Comparison of ENCODE assay signal across 15 cellular contexts in the genomic region with DNA sequence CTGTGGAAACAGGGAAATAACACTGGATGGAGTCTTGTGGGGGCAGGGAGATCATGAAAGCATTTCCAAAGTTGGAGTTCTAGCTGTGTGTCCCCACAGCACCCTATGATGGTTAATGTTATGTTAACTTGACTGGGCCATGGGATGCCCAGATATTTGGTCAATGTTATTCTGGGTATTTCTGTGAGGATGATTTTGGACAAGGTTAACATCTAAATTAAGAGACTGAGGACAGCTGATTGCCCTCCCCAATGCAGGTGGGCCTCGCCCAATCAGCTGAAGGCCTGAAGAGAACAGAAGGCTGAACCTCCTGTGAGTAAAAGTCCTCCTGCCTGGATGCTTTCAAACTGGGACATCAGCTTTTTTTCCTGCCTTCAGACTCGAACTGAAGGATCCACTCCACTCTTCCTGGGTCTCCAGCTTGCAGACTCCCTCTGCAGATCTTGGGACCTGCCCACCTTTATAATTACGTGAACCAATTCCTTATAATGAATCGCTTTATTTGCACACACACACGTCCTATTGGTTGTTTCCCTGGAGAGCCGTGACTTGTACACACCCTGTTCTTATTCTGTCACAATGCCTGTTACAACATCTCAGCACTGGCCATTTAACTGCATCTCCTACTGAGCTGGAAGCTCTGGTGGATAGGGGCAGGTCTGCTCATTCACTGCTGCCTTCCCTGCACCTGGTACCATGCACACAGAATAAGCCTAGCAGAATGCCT.
DNase-seq lines count a peak whose midpoint lies in the region; ATAC-seq, FAIRE-seq and TF ChIP-seq lines count a peak whose summit lies in the region.
"Had no signal": no experiment of that assay in that cellular context is flagged by ENCODE, and none has a peak within 500 bp of the region (broad histone marks: within the 10 kb centered on the region; RNA-seq: fewer than 3 reads in every experiment).

No MANE protein-coding gene starts in this region.

- no TSS peak for BruUV-seq in Calu3 (replicated peaks; lab: Mats Ljungman, UMichigan)

- no peaks in the 10 kb centered on the region for H3K9me3 ChIP-seq in HEK293 (ENCODE audit: control insufficient read depth, insufficient read depth, low read depth, low read length)
- H3K9me3 ChIP-seq in RWPE2 (ENCODE audit: severe bottlenecking) = no peaks in the 10 kb centered on the region
- H3K9me3 ChIP-seq in keratinocyte (ENCODE audit: control insufficient read depth, low read depth, low read length) = no peaks in the 10 kb centered on the region
- H3K9me3 ChIP-seq in osteoblast (ENCODE audit: low read depth, low read length) = no peaks in the 10 kb centered on the region
- H3K9me3 ChIP-seq: SJSA1 had no signal

- H2AFZ ChIP-seq in keratinocyte (ENCODE audit: control insufficient read depth, low read length) = no peak overlapping the region
- no peak overlapping the region for H2AFZ ChIP-seq in osteoblast (ENCODE audit: low read length)

- H3K4me1 ChIP-seq in HEK293 (ENCODE audit: control insufficient read depth, insufficient read depth, low read length) (no peaks in the 10 kb centered on the region), RWPE2 (ENCODE audit: insufficient read depth, poor library complexity, severe bottlenecking) (peaks cover 69% of the 10 kb centered on the region), keratinocyte (ENCODE audit: control insufficient read depth, extremely low read depth, insufficient read depth, low read length) (peaks cover 73% of the 10 kb centered on the region), osteoblast (ENCODE audit: insufficient read depth, low read length) (peaks cover 38% of the 10 kb centered on the region)
- H3K4me1 ChIP-seq: SJSA1 had no signal

- DNase-seq in Calu3 = no peak
- DNase-seq in RWPE2 (ENCODE audit: low spot score) = no peak
- no peak for DNase-seq in keratinocyte (ENCODE audit: low read depth, low spot score)
- no peak for DNase-seq in activated CD8-positive, alpha-beta memory T cell treated with anti-CD3 and anti-CD28 coated beads, Interleukin-2, amount 50 U/mL, for 4 hours
- DNase-seq in osteoblast (ENCODE audit: insufficient read length, low spot score, missing footprints) = no peak
- no peak for DNase-seq in NOMO-1 (lab: John Stamatoyannopoulos, UW; ENCODE audit: unreplicated experiment in 2 of 2)
- DNase-seq: DMS153, NCI-H1092, NCI-H187 treated with DMSO at 0.1 percent for 48 hours, NCI-H446 treated with DMSO at 0.1 percent for 48 hours had no signal

- intact Hi-C loops in Calu3 (cut with micrococcal nuclease; ENCODE audit: unreplicated experiment) = no loop called here

- no peaks in the 10 kb centered on the region for H3K9me3 Mint-ChIP-seq in Calu3 (ENCODE audit: low read depth, unreplicated experiment)

- H3K27ac ChIP-seq in HEK293 (ENCODE audit: extremely low read depth, low read depth, low read length) (no peak overlapping the region), RWPE2 (ENCODE audit: poor library complexity, severe bottlenecking) (peak overlapping the region; percentile 99), keratinocyte (ENCODE audit: control insufficient read depth, insufficient read depth, low read length) (peak overlapping the region; percentile 97), osteoblast (ENCODE audit: low read depth, low read length) (no peak overlapping the region)
- H3K27ac ChIP-seq: BLaER1 treated with 17β-estradiol and CSF1 and Interleukin-3, amounts not matched to agents 10 nM and 100 nM; SJSA1 had no signal

- TF ChIP-seq CTCF in Calu3 (IDR thresholded peaks at IDR 0.05; ENCODE audit: unreplicated experiment) = no peak
- no peak for TF ChIP-seq CTCF in HEK293 (tag by site-specific recombination; IDR thresholded peaks at IDR 0.05)
- TF ChIP-seq CTCF in RWPE2 (IDR thresholded peaks at IDR 0.05; ENCODE audit: poor library complexity, severe bottlenecking) = no peak
- TF ChIP-seq CTCF in keratinocyte (optimal IDR thresholded peaks at IDR 0.05 in 1 of 3, IDR thresholded peaks at IDR 0.05 in 1 of 3, conservative IDR thresholded peaks at IDR 0.05 in 1 of 3; ENCODE audit: extremely low read depth in 1 of 3, insufficient read depth in 2 of 3, low read length in 3 of 3) = no peak
- no peak for TF ChIP-seq CTCF in osteoblast (IDR thresholded peaks at IDR 0.05; ENCODE audit: extremely low read depth, low read depth, low read length)

- no peaks in the 10 kb centered on the region for H3K9me1 ChIP-seq in keratinocyte (ENCODE audit: control insufficient read depth, extremely low read depth, insufficient read depth, low read length)

- peak; percentile 88 for ATAC-seq in RWPE2 (ENCODE audit: low read depth)
- ATAC-seq in HG02588 (IDR thresholded peaks at IDR 0.05; ENCODE audit: unreplicated experiment) = no peak

- no peaks in the 10 kb centered on the region for H3K36me3 Mint-ChIP-seq in Calu3 (ENCODE audit: insufficient read depth, unreplicated experiment)

- H3K4me3 Mint-ChIP-seq in Calu3 (ENCODE audit: low read depth, unreplicated experiment) = peak overlapping the region; percentile 20

- H3K36me3 ChIP-seq in HEK293 (ENCODE audit: control insufficient read depth in 2 of 2, insufficient read depth in 1 of 2, low read length in 2 of 2) (no peaks in the 10 kb centered on the region), RWPE2 (ENCODE audit: low read depth) (no peaks in the 10 kb centered on the region), keratinocyte (ENCODE audit: control insufficient read depth in 2 of 2, extremely low read depth in 1 of 2, insufficient read depth in 2 of 2, low read length in 2 of 2) (no peaks in the 10 kb centered on the region), osteoblast (ENCODE audit: insufficient read depth, low read length) (no peaks in the 10 kb centered on the region)
- H3K36me3 ChIP-seq: BLaER1 treated with 17β-estradiol and CSF1 and Interleukin-3, amounts not matched to agents 10 nM and 100 nM; SJSA1 had no signal

- peak overlapping the region; percentile 31 for H3K9ac ChIP-seq in keratinocyte (ENCODE audit: control insufficient read depth, extremely low read depth, insufficient read depth, low read length)
- H3K9ac ChIP-seq: BLaER1 treated with 17β-estradiol and CSF1 and Interleukin-3, amounts not matched to agents 10 nM and 100 nM had no signal

- CTCF ChIA-PET in Calu3 (lab: Charles Lee) (no interaction called here), HEK293 (lab: Yijun Ruan, JAX) (interaction anchor here (0.6 to 1.0 kb wide), 6 partner anchors 14 to 198 kb away, joined by 3 to 4 read pairs (median 3); no protein-coding TSS in a partner anchor)

- H3K79me2 ChIP-seq in keratinocyte (ENCODE audit: control insufficient read depth, insufficient read depth, low read length) (no peaks in the 10 kb centered on the region), osteoblast (ENCODE audit: insufficient read depth, low read length) (no peaks in the 10 kb centered on the region)

- no peaks in the 10 kb centered on the region for H3K27me3 Mint-ChIP-seq in Calu3 (ENCODE audit: unreplicated experiment)

- peaks cover 23% of the 10 kb centered on the region for H3K4me1 Mint-ChIP-seq in Calu3 (ENCODE audit: low read depth, unreplicated experiment)

- peak overlapping the region; percentile 72 for H3K27ac Mint-ChIP-seq in Calu3 (ENCODE audit: unreplicated experiment)

- no peak for FAIRE-seq in keratinocyte (lab: Jason Lieb, UNC)
- FAIRE-seq: H1 had no signal

- H3K4me2 ChIP-seq in keratinocyte (ENCODE audit: control insufficient read depth, extremely low read depth, insufficient read depth, low read depth, low read length) (peak overlapping the region; percentile 11), osteoblast (ENCODE audit: insufficient read depth, low read length) (no peak overlapping the region)
- H3K4me2 ChIP-seq: BLaER1 treated with 17β-estradiol and CSF1 and Interleukin-3, amounts not matched to agents 10 nM and 100 nM had no signal

- POLR2A ChIA-PET in HEK293 (lab: Yijun Ruan, JAX) = no interaction called here

- H3K4me3 ChIP-seq in HEK293 (ENCODE audit: low read depth, low read length) = no peak overlapping the region
- H3K4me3 ChIP-seq in RWPE2 (ENCODE audit: severe bottlenecking) = no peak overlapping the region
- no peak overlapping the region for H3K4me3 ChIP-seq in keratinocyte (ENCODE audit: control insufficient read depth in 2 of 3, extremely low read depth in 1 of 3, insufficient read depth in 2 of 3, low read depth in 1 of 3, low read length in 3 of 3)
- no peak overlapping the region for H3K4me3 ChIP-seq in osteoblast (ENCODE audit: insufficient read depth, low read length)
- H3K4me3 ChIP-seq: BLaER1 treated with 17β-estradiol and CSF1 and Interleukin-3, amounts not matched to agents 10 nM and 100 nM; SJSA1 had no signal

- dilution Hi-C loops in keratinocyte (cut with MboI; ENCODE audit: extremely low pct_ligation_motif_present, low sequenced_read_pairs) = no loop called here

- H3K27me3 ChIP-seq in RWPE2 (ENCODE audit: insufficient read depth, poor library complexity, severe bottlenecking) = no peaks in the 10 kb centered on the region
- H3K27me3 ChIP-seq in keratinocyte (ENCODE audit: control insufficient read depth, extremely low read depth, insufficient read depth, low read length) = no peaks in the 10 kb centered on the region
- H3K27me3 ChIP-seq in osteoblast (ENCODE audit: insufficient read depth, low read length) = no peaks in the 10 kb centered on the region
- H3K27me3 ChIP-seq: SJSA1 had no signal

- H4K20me1 ChIP-seq in keratinocyte (ENCODE audit: control insufficient read depth, extremely low read depth, insufficient read depth, low read length) (no peaks in the 10 kb centered on the region), osteoblast (ENCODE audit: insufficient read depth, low read length) (no peaks in the 10 kb centered on the region)
- H4K20me1 ChIP-seq: BLaER1 treated with 17β-estradiol and CSF1 and Interleukin-3, amounts not matched to agents 10 nM and 100 nM had no signal

TF ChIP-seq in HEK293, 187 proteins besides CTCF, POLR2A, EP300 and RAD21 (continues in another document):
- TF ChIP-seq ZNF529 (tag by site-specific recombination; IDR thresholded peaks at IDR 0.05; ENCODE audit: insufficient replicate concordance) (no peak), ZNF416 (tag by site-specific recombination; IDR thresholded peaks at IDR 0.05) (peak; percentile 95), ZNF791 (tag by site-specific recombination; IDR thresholded peaks at IDR 0.05) (no peak), KLF10 (tag by site-specific recombination; IDR thresholded peaks at IDR 0.05) (no peak), YY2 (tag by site-specific recombination; IDR thresholded peaks at IDR 0.05) (no peak), ZNF239 (tag by site-specific recombination; IDR thresholded peaks at IDR 0.05) (no peak), ZNF10 (tag by site-specific recombination; IDR thresholded peaks at IDR 0.05) (peak; percentile 95)

Comparison
In these comparisons a context has a peak if more than half of its experiments do, and no peak if none do; other contexts are left out.
1. H3K27ac ChIP-seq: peak in RWPE2 (single experiment) and keratinocyte (single experiment); none in HEK293 (single experiment) and osteoblast (single experiment).